In the genomic region with DNA sequence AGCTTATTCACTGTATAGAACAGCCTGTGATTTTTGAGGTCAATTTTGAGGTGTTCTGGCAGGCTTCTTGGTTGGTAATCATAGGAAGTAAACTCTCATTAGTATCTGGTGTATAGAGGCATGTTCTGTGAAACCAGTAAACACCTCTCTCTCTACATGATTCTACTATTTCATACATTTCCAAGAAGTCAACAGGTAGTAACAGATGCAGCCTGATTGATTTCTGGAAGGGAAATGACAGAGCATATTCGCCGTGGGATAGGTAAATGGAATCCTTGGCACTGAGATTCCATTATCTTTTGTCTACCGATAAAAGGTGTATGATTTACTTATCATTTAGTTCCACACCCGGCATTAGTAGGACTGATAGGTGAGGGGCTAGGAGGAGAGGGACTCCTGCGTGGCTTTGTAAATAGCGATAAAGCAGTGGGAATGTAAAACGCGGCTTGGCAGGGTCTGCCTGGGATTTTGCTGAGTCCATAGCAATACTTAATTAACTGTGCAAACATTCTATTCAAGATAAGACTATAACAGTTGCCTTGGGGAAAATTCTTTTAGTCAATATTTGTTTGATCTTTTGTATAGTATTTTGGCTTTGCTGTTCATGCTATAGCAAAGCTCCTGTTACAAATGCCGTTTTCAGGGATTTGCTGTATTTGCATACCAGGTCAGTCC, we compare ENCODE assay signal across 25 cellular contexts. TPM values are rescaled to one million over a fixed set of nuclear protein-coding genes. Genes with fewer than 3 reads are reported as not detected.
DNase-seq lines count a peak whose midpoint lies in the region; ATAC-seq, FAIRE-seq and TF ChIP-seq lines count a peak whose summit lies in the region.
"Had no signal": no experiment of that assay in that cellular context is flagged by ENCODE, and none has a peak within 500 bp of the region (broad histone marks: within the 10 kb centered on the region; RNA-seq: fewer than 3 reads in every experiment).

No MANE protein-coding gene starts in this region.

- TF ChIP-seq CTCF in LNCaP clone FGC (IDR thresholded peaks at IDR 0.05; ENCODE audit: control insufficient read depth, extremely low read depth, insufficient read depth) (no peak), pancreas (IDR thresholded peaks at IDR 0.05) (no peak)

- ATAC-seq in pancreas: peak; percentile 31 to 76 (median 54)
- ATAC-seq in GM19035 (IDR thresholded peaks at IDR 0.05; ENCODE audit: unreplicated experiment): no peak
- ATAC-seq: gastrocnemius medialis, left cardiac atrium had no signal

- 10 to 12% methylated on average over 9 of the region's 9 CpGs for WGBS in pancreas, 2 donors

- peak; percentile 7 for DNase-seq in NCI-H1105 treated with DMSO at 0.1 percent for 48 hours (lab: John Stamatoyannopoulos, UW)
- no peak for DNase-seq in NCI-H1105 (lab: John Stamatoyannopoulos, UW)
- DNase-seq in LNCaP clone FGC (ENCODE audit: low read depth): peak; percentile 50
- DNase-seq in SJSA1 (ENCODE audit: low read depth in 1 of 2, low spot score in 2 of 2): no peak
- no peak for DNase-seq in pancreas
- DNase-seq in H7: no peak
- DNase-seq in NOMO-1 (lab: John Stamatoyannopoulos, UW; ENCODE audit: unreplicated experiment in 2 of 2): no peak
- DNase-seq: 8988T; activated B cell treated with CpG ODN at 0.5 μM for 24 hours; activated CD8-positive, alpha-beta memory T cell treated with anti-CD3 and anti-CD28 coated beads for 24 hours; activated naive CD8-positive, alpha-beta T cell treated with anti-CD3 and anti-CD28 coated beads, Interleukin-2, amount 10 ng/mL, durations not matched to agents 7 days and 5 days; brain microvascular endothelial cell; dermis blood vessel endothelial cell; DMS 273 treated with DMSO at 0.1 percent for 48 hours; gastrocnemius medialis; left cardiac atrium; MG63; NCI-H2107; thyroid gland had no signal

- no peak for FAIRE-seq in pancreas (lab: Jason Lieb, UNC)
- FAIRE-seq: GM12891 had no signal

- no peak overlapping the region for H3K4me3 ChIP-seq in LNCaP clone FGC (ENCODE audit: low read depth, low read length)
- no peak overlapping the region for H3K4me3 ChIP-seq in SJSA1
- H3K4me3 ChIP-seq in pancreas: peak overlapping the region in 1 of 4 donors; percentile 9
- no peak overlapping the region for H3K4me3 ChIP-seq in H7 (ENCODE audit: insufficient read depth, low read depth, low read length)
- H3K4me3 ChIP-seq: gastrocnemius medialis, MG63, thyroid gland had no signal

- H3K9me3 ChIP-seq in SJSA1 (replicated peaks): no peaks in the 10 kb centered on the region
- no peaks in the 10 kb centered on the region for H3K9me3 ChIP-seq in pancreas
- H3K9me3 ChIP-seq: gastrocnemius medialis, MG63, thyroid gland had no signal

- no peaks in the 10 kb centered on the region for H3K27me3 ChIP-seq in SJSA1 (replicated peaks)
- H3K27me3 ChIP-seq in pancreas: no peaks in the 10 kb centered on the region
- no peaks in the 10 kb centered on the region for H3K27me3 ChIP-seq in H7 (ENCODE audit: control insufficient read depth, insufficient read depth, low read length)
- H3K27me3 ChIP-seq: brain microvascular endothelial cell, gastrocnemius medialis, MG63, thyroid gland had no signal

- H3K4me1 ChIP-seq in SJSA1 (replicated peaks): peaks cover 52% of the 10 kb centered on the region
- peaks cover 0 to 14% (median 4%) of the 10 kb centered on the region in 3 donors for H3K4me1 ChIP-seq in pancreas
- H3K4me1 ChIP-seq: thyroid gland had no signal

- H3K36me3 ChIP-seq in SJSA1 (no peaks in the 10 kb centered on the region), pancreas (no peaks in the 10 kb centered on the region), H7 (replicated peaks; ENCODE audit: control insufficient read depth, insufficient read depth, low read length) (no peaks in the 10 kb centered on the region)
- H3K36me3 ChIP-seq: brain microvascular endothelial cell, gastrocnemius medialis, MG63, thyroid gland had no signal

- H3K27ac ChIP-seq in SJSA1 (peak overlapping the region; percentile 99), pancreas (no peak overlapping the region)
- H3K27ac ChIP-seq: brain microvascular endothelial cell, epithelial cell of prostate, gastrocnemius medialis, thyroid gland had no signal

- intact Hi-C loops in pancreas (cut with DNase I): no loop called here

RNA-seq across cellular contexts. Expression of a gene that starts 32.3 kb away (rescaled TPM):
- total RNA-seq in SJSA1 (2014; rRNA removed; shearing (Covaris generic)): 35.7 and 43.3 TPM in 2 replicates
- total RNA-seq in pancreas: 1 to 10 TPM; 3.0 to 5.6 (median 3.5) TPM
- 1 to 10 TPM; 6.7 to 8.1 TPM for polyA plus RNA-seq in pancreas
- 0.22 and 1.9 TPM in 2 replicates for total RNA-seq in H7 (2014; rRNA removed; shearing (Covaris generic))
- total RNA-seq: activated naive CD8-positive, alpha-beta T cell treated with anti-CD3 and anti-CD28 coated beads, Interleukin-2, amount 10 ng/mL, durations not matched to agents 7 days and 5 days; dermis blood vessel endothelial cell; gastrocnemius medialis; left cardiac atrium; mononuclear cell; neural crest cell; T-helper 1 cell treated with Interleukin-12 subunit alpha and Interleukin-12 subunit beta and Interleukin-4 antibody, amounts not matched to agents 30 ng/mL and 1 ng/mL, for 36 hours had no signal

Comparison
In these comparisons a context has a peak if more than half of its experiments do, and no peak if none do; other contexts are left out.
1. DNase-seq: peak in NCI-H1105 treated with DMSO at 0.1 percent for 48 hours (single experiment) and LNCaP clone FGC (single experiment); none in NCI-H1105 (single experiment), SJSA1 (0 of 2), pancreas (0 of 6), H7 (single experiment) and NOMO-1 (0 of 2).